In the genomic region with DNA sequence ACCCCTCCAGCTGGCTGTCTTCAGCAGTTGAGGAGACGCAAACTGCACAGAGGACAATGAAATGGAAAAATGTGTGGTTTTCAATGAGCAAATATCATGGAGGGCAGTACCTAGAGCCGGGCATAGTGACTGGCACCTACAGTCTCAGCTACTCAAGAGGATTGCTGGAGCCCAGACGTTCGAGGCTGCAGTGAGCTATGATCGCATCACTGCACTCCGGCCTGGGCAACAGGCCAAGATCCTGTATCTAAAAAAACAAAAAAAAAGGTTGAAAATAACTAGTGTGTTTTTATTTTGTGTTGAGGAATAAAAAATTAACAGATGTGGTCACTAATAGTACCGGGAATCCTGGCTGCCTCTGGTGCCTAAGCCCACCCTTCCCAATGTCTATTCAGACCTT, we compare ENCODE assay signal across 1 cellular context.
TF ChIP-seq lines count a peak whose summit lies in the region.

No MANE protein-coding gene starts in this region.

TF ChIP-seq in WTC11, 78 proteins besides CTCF, POLR2A, EP300 and RAD21 (continued from another document):
- TF ChIP-seq FOXP4 (CRISPR knock-in tag; IDR thresholded peaks at IDR 0.05) (no peak), MXD4 (CRISPR knock-in tag; IDR thresholded peaks at IDR 0.05; ENCODE audit: borderline replicate concordance) (no peak), ETV6 (CRISPR knock-in tag; IDR thresholded peaks at IDR 0.05) (no peak)
- TF ChIP-seq, protein P1, sequence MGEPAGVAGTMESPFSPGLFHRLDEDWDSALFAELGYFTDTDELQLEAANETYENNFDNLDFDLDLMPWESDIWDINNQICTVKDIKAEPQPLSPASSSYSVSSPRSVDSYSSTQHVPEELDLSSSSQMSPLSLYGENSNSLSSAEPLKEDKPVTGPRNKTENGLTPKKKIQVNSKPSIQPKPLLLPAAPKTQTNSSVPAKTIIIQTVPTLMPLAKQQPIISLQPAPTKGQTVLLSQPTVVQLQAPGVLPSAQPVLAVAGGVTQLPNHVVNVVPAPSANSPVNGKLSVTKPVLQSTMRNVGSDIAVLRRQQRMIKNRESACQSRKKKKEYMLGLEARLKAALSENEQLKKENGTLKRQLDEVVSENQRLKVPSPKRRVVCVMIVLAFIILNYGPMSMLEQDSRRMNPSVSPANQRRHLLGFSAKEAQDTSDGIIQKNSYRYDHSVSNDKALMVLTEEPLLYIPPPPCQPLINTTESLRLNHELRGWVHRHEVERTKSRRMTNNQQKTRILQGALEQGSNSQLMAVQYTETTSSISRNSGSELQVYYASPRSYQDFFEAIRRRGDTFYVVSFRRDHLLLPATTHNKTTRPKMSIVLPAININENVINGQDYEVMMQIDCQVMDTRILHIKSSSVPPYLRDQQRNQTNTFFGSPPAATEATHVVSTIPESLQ (CRISPR knock-in tag; IDR thresholded peaks at IDR 0.05), result no peak
